ENCODE assay signal across 10 cellular contexts in genomic region chr5:113520429-113520828, GRCh38. TPM values are rescaled to one million over a fixed set of nuclear protein-coding genes. Genes with fewer than 3 reads are reported as not detected.
DNase-seq lines count a peak whose midpoint lies in the region; ATAC-seq, FAIRE-seq and TF ChIP-seq lines count a peak whose summit lies in the region.
"Had no signal": no experiment of that assay in that cellular context is flagged by ENCODE, and none has a peak within 500 bp of the region (broad histone marks: within the 10 kb centered on the region; RNA-seq: fewer than 3 reads in every experiment).

No MANE protein-coding gene starts in this region.

- no peak overlapping the region for H3K4ac ChIP-seq in trophoblast cell (ENCODE audit: low read depth, low read length)

- H3K4me1 ChIP-seq in astrocyte (ENCODE audit: insufficient read depth, low read length): peaks cover 3% of the 10 kb centered on the region
- no peaks in the 10 kb centered on the region for H3K4me1 ChIP-seq in trophoblast cell (ENCODE audit: control insufficient read depth in 1 of 2, insufficient read depth in 2 of 2, low read length in 2 of 2)
- peaks cover 3% of the 10 kb centered on the region; the same call in 1 of the 2 replicates for H3K4me1 ChIP-seq in SJCRH30

- no peak for FAIRE-seq in astrocyte (lab: Jason Lieb, UNC)

- H3K79me2 ChIP-seq in astrocyte (ENCODE audit: insufficient read depth, low read length) (peaks cover 62% of the 10 kb centered on the region), trophoblast cell (ENCODE audit: control insufficient read depth, insufficient read depth, low read length, poor library complexity) (no peaks in the 10 kb centered on the region)

- no peak overlapping the region for H3K14ac ChIP-seq in trophoblast cell (ENCODE audit: low read length)

- H3K27me3 Mint-ChIP-seq in astrocyte (ENCODE audit: low read depth, unreplicated experiment): no peaks in the 10 kb centered on the region
- H3K27me3 Mint-ChIP-seq: activated naive CD4-positive, alpha-beta T cell treated with anti-CD3 and anti-CD28 coated beads, Interleukin-2, amount 50 U/mL, for 24 hours had no signal

- H3K27me3 ChIP-seq in GM06990 (replicated peaks; ENCODE audit: control insufficient read depth, insufficient read depth, low read length): no peaks in the 10 kb centered on the region
- H3K27me3 ChIP-seq in astrocyte (ENCODE audit: insufficient read depth, low read length): no peaks in the 10 kb centered on the region
- no peaks in the 10 kb centered on the region for H3K27me3 ChIP-seq in trophoblast cell (ENCODE audit: insufficient read depth, low read length)
- no peaks in the 10 kb centered on the region for H3K27me3 ChIP-seq in SJCRH30

- peaks cover 13% of the 10 kb centered on the region for H3K4me1 Mint-ChIP-seq in astrocyte (ENCODE audit: low read depth, unreplicated experiment)

- peaks cover 3% of the 10 kb centered on the region for H3K36me3 ChIP-seq in GM06990 (ENCODE audit: control insufficient read depth, insufficient read depth, low read length)
- H3K36me3 ChIP-seq in astrocyte (ENCODE audit: insufficient read depth, low read length): no peaks in the 10 kb centered on the region
- H3K36me3 ChIP-seq in trophoblast cell (ENCODE audit: control insufficient read depth in 1 of 2, insufficient read depth in 2 of 2, low read length in 2 of 2): peaks cover 3 to 4% of the 10 kb centered on the region in 2 experiments
- peaks cover 23% of the 10 kb centered on the region for H3K36me3 ChIP-seq in SJCRH30

- H2BK5ac ChIP-seq in trophoblast cell (ENCODE audit: low read depth, low read length, poor library complexity): no peak overlapping the region

- H3K4me2 ChIP-seq in astrocyte (ENCODE audit: low read length): no peak overlapping the region
- no peak overlapping the region for H3K4me2 ChIP-seq in trophoblast cell (ENCODE audit: low read length)

- TF ChIP-seq CTCF in GM06990 (IDR thresholded peaks at IDR 0.05; ENCODE audit: insufficient read depth, low read length, poor library complexity, severe bottlenecking) (no peak), astrocyte (IDR thresholded peaks at IDR 0.05; ENCODE audit: insufficient read depth, low read depth, low read length) (no peak)

- peaks cover 7% of the 10 kb centered on the region for H3K36me3 Mint-ChIP-seq in astrocyte (ENCODE audit: low read depth, unreplicated experiment)

- no peak overlapping the region for H4K91ac ChIP-seq in trophoblast cell (ENCODE audit: low read depth, low read length)

- H3K18ac ChIP-seq in trophoblast cell (ENCODE audit: low read length): no peak overlapping the region

- H3K23ac ChIP-seq in trophoblast cell (ENCODE audit: low read length): no peak overlapping the region

- no peak overlapping the region for H2BK120ac ChIP-seq in trophoblast cell (ENCODE audit: insufficient read depth, low read length, poor library complexity)

- H3K27ac ChIP-seq in astrocyte (ENCODE audit: low read depth, low read length) (no peak overlapping the region), trophoblast cell (ENCODE audit: low read depth, low read length) (no peak overlapping the region), SJCRH30 (no peak overlapping the region)

- H4K12ac ChIP-seq in trophoblast cell (ENCODE audit: low read depth, low read length): no peak overlapping the region

- peak; percentile 37 for DNase-seq in GM06990 (ENCODE audit: extremely low read depth, insufficient read length)
- DNase-seq in astrocyte (ENCODE audit: low read depth): peak; percentile 64
- no peak for DNase-seq in trophoblast cell
- no peak for DNase-seq in Ammon's horn (ENCODE audit: low spot score)
- DNase-seq in SJCRH30: no peak
- DNase-seq in NCI-H524 (lab: John Stamatoyannopoulos, UW): no peak
- DNase-seq: NCI-H774 had no signal

- no peaks in the 10 kb centered on the region for H3K79me1 ChIP-seq in trophoblast cell (ENCODE audit: low read length)

- ATAC-seq in GM19372 (IDR thresholded peaks at IDR 0.05; ENCODE audit: low read depth, unreplicated experiment) (peak; percentile 49), HG03097 (IDR thresholded peaks at IDR 0.05; ENCODE audit: low FRiP score, unreplicated experiment) (peak; percentile 55)

- H3K9me3 ChIP-seq in astrocyte (ENCODE audit: insufficient read depth, low read depth, low read length) (no peaks in the 10 kb centered on the region), trophoblast cell (ENCODE audit: insufficient read depth, low read depth, low read length) (no peaks in the 10 kb centered on the region), SJCRH30 (replicated peaks) (no peaks in the 10 kb centered on the region)

- H3K4me3 ChIP-seq in GM06990 (replicated peaks; ENCODE audit: low read depth, low read length): no peak overlapping the region
- H3K4me3 ChIP-seq in astrocyte (ENCODE audit: insufficient read depth, low read depth, low read length): no peak overlapping the region
- H3K4me3 ChIP-seq in trophoblast cell (ENCODE audit: low read depth, low read length): no peak overlapping the region
- no peak overlapping the region for H3K4me3 ChIP-seq in SJCRH30

- no peak overlapping the region for H2AFZ ChIP-seq in astrocyte (ENCODE audit: low read depth, low read length)
- H2AFZ ChIP-seq in trophoblast cell (ENCODE audit: insufficient read depth, low read length, poor library complexity): no peak overlapping the region

- no peak overlapping the region for H3K4me3 Mint-ChIP-seq in astrocyte (ENCODE audit: unreplicated experiment)

- no peaks in the 10 kb centered on the region for H3K9me3 Mint-ChIP-seq in astrocyte (ENCODE audit: unreplicated experiment)
- H3K9me3 Mint-ChIP-seq: activated naive CD4-positive, alpha-beta T cell treated with anti-CD3 and anti-CD28 coated beads, Interleukin-2, amount 50 U/mL, for 24 hours had no signal

- no peak overlapping the region for H4K8ac ChIP-seq in trophoblast cell (ENCODE audit: low read depth, low read length)

- H4K20me1 ChIP-seq in astrocyte (ENCODE audit: insufficient read depth, low read length): peaks cover 7% of the 10 kb centered on the region

- no peak overlapping the region for H2AK5ac ChIP-seq in trophoblast cell (ENCODE audit: low read length)

- H2BK12ac ChIP-seq in trophoblast cell (ENCODE audit: low read length): no peak overlapping the region

- H3K27ac Mint-ChIP-seq in astrocyte (ENCODE audit: unreplicated experiment): peak overlapping the region; percentile 55
- H3K27ac Mint-ChIP-seq: activated naive CD4-positive, alpha-beta T cell treated with anti-CD3 and anti-CD28 coated beads, Interleukin-2, amount 50 U/mL, for 24 hours had no signal

- H3K9ac ChIP-seq in astrocyte (ENCODE audit: low read length) (no peak overlapping the region), trophoblast cell (ENCODE audit: low read length) (no peak overlapping the region)

RNA-seq across cellular contexts. Expression of gene YTHDC2, which starts 6.9 kb away (rescaled TPM):
- total RNA-seq in astrocyte: 21.2 and 23.5 TPM in 2 replicates
- polyA plus RNA-seq in trophoblast cell (2013): 6.3 and 6.8 TPM in 2 replicates
- total RNA-seq in SJCRH30 (2014; rRNA removed; shearing (Covaris generic)): 17.7 and 23.3 TPM in 2 replicates

RNA-seq across cellular contexts. Expression of gene MCC, which starts 32.2 kb away (rescaled TPM):
- total RNA-seq in astrocyte: 26.9 and 27.2 TPM in 2 replicates
- polyA plus RNA-seq in trophoblast cell (2013): 2.0 TPM in 2 replicates
- 26.6 and 26.9 TPM in 2 replicates for total RNA-seq in SJCRH30 (2014; rRNA removed; shearing (Covaris generic))

Comparison
In these comparisons a context has a peak if more than half of its experiments do, and no peak if none do; other contexts are left out.
1. DNase-seq: peak in GM06990 (single experiment) and astrocyte (single experiment); none in trophoblast cell (0 of 2), Ammon's horn (single experiment), SJCRH30 (0 of 2) and NCI-H524 (0 of 2).